In the genomic region with DNA sequence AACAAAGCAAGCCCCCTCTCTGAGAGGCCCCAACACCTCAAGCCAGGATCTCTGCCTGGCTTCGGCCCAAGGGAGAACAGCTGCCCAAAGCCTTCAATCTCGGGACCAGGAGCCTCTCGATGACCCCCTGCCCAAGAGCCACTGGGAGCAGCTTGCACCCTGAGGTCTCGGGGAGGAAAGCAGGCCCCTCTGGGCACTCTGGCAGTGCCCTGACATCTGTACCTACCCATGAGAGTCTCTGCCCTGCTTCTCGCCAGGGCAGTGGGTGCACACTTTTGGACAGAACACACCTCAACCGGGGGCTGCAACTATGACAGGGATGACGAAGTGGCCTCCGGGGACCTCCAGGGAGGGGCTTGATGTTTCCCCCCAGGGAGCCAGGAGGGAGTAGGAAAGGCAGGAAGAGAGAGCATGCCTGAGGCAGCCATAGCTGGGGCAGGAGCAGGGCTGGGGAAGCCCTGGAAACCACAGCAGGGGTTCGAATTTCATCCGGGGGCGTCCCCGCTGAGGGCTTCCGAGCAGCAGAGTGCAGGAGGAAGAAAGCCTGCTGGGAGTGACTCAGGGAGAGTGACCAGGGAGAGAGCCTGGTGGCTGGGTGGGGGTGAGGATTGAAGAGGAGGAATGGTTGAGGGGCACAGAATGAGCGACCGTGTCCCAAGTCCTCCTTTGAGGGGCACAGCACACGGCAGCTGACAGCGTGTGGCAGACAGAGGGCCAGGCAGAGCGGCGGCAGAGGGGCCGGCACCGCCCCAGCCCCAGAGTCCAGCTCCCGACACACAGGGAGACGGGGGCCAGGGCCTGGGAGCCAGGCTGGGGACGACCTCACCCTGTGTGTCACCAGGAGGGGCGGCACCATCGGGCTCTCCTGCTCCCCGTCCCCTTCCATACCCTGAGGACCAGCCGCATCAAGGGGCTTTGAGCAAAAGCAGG, we compare ENCODE assay signal across 8 cellular contexts. TPM values are rescaled to one million over a fixed set of nuclear protein-coding genes. Genes with fewer than 3 reads are reported as not detected.
DNase-seq lines count a peak whose midpoint lies in the region; ATAC-seq lines count a peak whose summit lies in the region.

No MANE protein-coding gene starts in this region.

- no peaks in the 10 kb centered on the region for H3K27me3 Mint-ChIP-seq in activated CD4-positive, alpha-beta T cell treated with anti-CD3 and anti-CD28 coated beads, Interleukin-2, amount 10 ng/mL, durations not matched to agents 7 days and 5 days
- H3K27me3 Mint-ChIP-seq in naive B cell, result no peaks in the 10 kb centered on the region

- H3K4me1 ChIP-seq in ectodermal cell (ENCODE audit: control insufficient read depth, insufficient read depth, low read length), result peaks cover 6% of the 10 kb centered on the region

- no peak for DNase-seq in activated CD4-positive, alpha-beta T cell treated with anti-CD3 and anti-CD28 coated beads, Interleukin-2, amount 10 ng/mL, durations not matched to agents 7 days and 5 days
- no peak for DNase-seq in activated CD4-positive, alpha-beta T cell treated with anti-CD3 and anti-CD28 coated beads for 4 hours
- DNase-seq in RPMI7951 (ENCODE audit: low read depth) (peak; percentile 46), naive B cell (no peak)

- H3K4me3 ChIP-seq in ectodermal cell (ENCODE audit: insufficient read depth, low read depth, low read length), result peak overlapping the region; percentile 64

- H3K4me3 Mint-ChIP-seq in activated CD4-positive, alpha-beta T cell treated with anti-CD3 and anti-CD28 coated beads, Interleukin-2, amount 10 ng/mL, durations not matched to agents 7 days and 5 days, result peak overlapping the region; percentile 86
- peak overlapping the region; percentile 83 to 95 (median 88) for H3K4me3 Mint-ChIP-seq in naive B cell

- POLR2A ChIA-PET in activated CD4-positive, alpha-beta T cell treated with anti-CD3 and anti-CD28 coated beads, Interleukin-2, amount 10 ng/mL, durations not matched to agents 7 days and 5 days (lab: Charles Lee), result no interaction called here

- H3K4me1 Mint-ChIP-seq in activated CD4-positive, alpha-beta T cell treated with anti-CD3 and anti-CD28 coated beads, Interleukin-2, amount 10 ng/mL, durations not matched to agents 7 days and 5 days, result peaks cover 18% of the 10 kb centered on the region
- H3K4me1 Mint-ChIP-seq in naive B cell, result peaks cover 31 to 62% (median 49%) of the 10 kb centered on the region in 3 donors

- H3K27me3 ChIP-seq in ectodermal cell (ENCODE audit: control insufficient read depth, insufficient read depth, low read length, poor library complexity, severe bottlenecking), result peaks cover 6% of the 10 kb centered on the region

- H3K27ac ChIP-seq in ectodermal cell (ENCODE audit: insufficient read depth, low read depth, low read length, poor library complexity, severe bottlenecking), result no peak overlapping the region

- WGBS in ectodermal cell, 2 experiments, result 22 to 24% methylated on average over 28 of the region's 28 CpGs

- H3K9me3 ChIP-seq in ectodermal cell (ENCODE audit: control insufficient read depth, low read length), result no peaks in the 10 kb centered on the region

- ATAC-seq in naive B cell (ENCODE audit: low read depth in 2 of 2), result no peak
- ATAC-seq in GM19324 (IDR thresholded peaks at IDR 0.05; ENCODE audit: low FRiP score, unreplicated experiment), result no peak
- no peak for ATAC-seq in HG02623 (IDR thresholded peaks at IDR 0.05; ENCODE audit: unreplicated experiment)
- no peak for ATAC-seq in HG02884 (IDR thresholded peaks at IDR 0.05; ENCODE audit: unreplicated experiment)

- no peaks in the 10 kb centered on the region for H3K9me3 Mint-ChIP-seq in activated CD4-positive, alpha-beta T cell treated with anti-CD3 and anti-CD28 coated beads, Interleukin-2, amount 10 ng/mL, durations not matched to agents 7 days and 5 days
- H3K9me3 Mint-ChIP-seq in naive B cell, result no peaks in the 10 kb centered on the region

- CTCF ChIA-PET in activated CD4-positive, alpha-beta T cell treated with anti-CD3 and anti-CD28 coated beads, Interleukin-2, amount 10 ng/mL, durations not matched to agents 7 days and 5 days (lab: Charles Lee), result interaction anchor here (1.6 kb wide), 1 partner anchor 11 kb away, joined by 4 read pairs; no protein-coding TSS in a partner anchor

- H3K36me3 Mint-ChIP-seq in activated CD4-positive, alpha-beta T cell treated with anti-CD3 and anti-CD28 coated beads, Interleukin-2, amount 10 ng/mL, durations not matched to agents 7 days and 5 days (ENCODE audit: low read depth), result peaks cover 23% of the 10 kb centered on the region
- no peaks in the 10 kb centered on the region for H3K36me3 Mint-ChIP-seq in naive B cell

- peaks cover 16% of the 10 kb centered on the region for H3K36me3 ChIP-seq in ectodermal cell (ENCODE audit: control insufficient read depth, insufficient read depth, low read length)

- peak overlapping the region; percentile 38 for H3K27ac Mint-ChIP-seq in activated CD4-positive, alpha-beta T cell treated with anti-CD3 and anti-CD28 coated beads, Interleukin-2, amount 10 ng/mL, durations not matched to agents 7 days and 5 days
- peak overlapping the region; percentile 78 to 95 (median 85) for H3K27ac Mint-ChIP-seq in naive B cell

RNA-seq across cellular contexts. Expression of a gene that starts 1.8 kb away (rescaled TPM):
- 10 to 100 TPM; 69.5 to 77.0 TPM for total RNA-seq in activated CD4-positive, alpha-beta T cell treated with anti-CD3 and anti-CD28 coated beads, Interleukin-2, amount 10 ng/mL, durations not matched to agents 7 days and 5 days
- 12.3 and 15.0 TPM in 2 replicates for total RNA-seq in RPMI7951 (2014; rRNA removed; shearing (Covaris generic))
- 119 TPM for polyA plus RNA-seq in ectodermal cell (2013, experiment 1 of 4)
- polyA plus RNA-seq in ectodermal cell (2013, experiment 2 of 4), result 100 TPM
- polyA plus RNA-seq in ectodermal cell (2013, experiment 3 of 4), result 67.6 TPM
- polyA plus RNA-seq in ectodermal cell (2013, experiment 4 of 4), result 78.1 TPM
- polyA plus RNA-seq in naive B cell (ENCODE audit: low read depth in 6 of 6), result 10 to 100 TPM; 19.5 to 63.3 (median 52.7) TPM
